In the genomic region with DNA sequence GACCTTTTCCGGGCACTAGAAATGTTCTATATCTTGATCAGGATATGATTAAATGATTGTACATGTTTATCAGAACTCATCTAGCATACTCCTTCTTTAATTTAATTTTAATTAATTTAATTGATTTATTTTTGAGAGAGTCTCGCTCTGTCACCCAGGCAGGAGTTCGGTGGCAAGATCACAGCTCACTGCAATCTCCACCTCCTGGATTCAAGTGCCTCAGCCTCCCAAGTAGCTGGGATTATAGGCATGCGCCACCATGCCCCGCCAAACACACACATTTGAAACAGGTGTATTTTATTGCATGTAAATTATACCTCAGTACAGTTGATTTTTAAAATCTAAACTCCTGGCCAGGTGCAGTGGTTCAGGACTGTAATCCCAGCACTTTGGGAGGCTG, we compare ENCODE assay signal across 32 cellular contexts. TPM values are rescaled to one million over a fixed set of nuclear protein-coding genes. Genes with fewer than 3 reads are reported as not detected.
"Had no signal": no experiment of that assay in that cellular context is flagged by ENCODE, and none has a peak within 500 bp of the region (broad histone marks: within the 10 kb centered on the region; RNA-seq: fewer than 3 reads in every experiment).

No MANE protein-coding gene starts in this region.

- H3K27ac ChIP-seq: hepatocyte, left lung, ovary, right atrium auricular region, right lobe of liver, stomach, testis, thyroid gland, upper lobe of right lung had no signal

- H3K9me3 ChIP-seq: left lung, ovary, right atrium auricular region, right lobe of liver, stomach, testis, thyroid gland, upper lobe of right lung had no signal

- H3K4me3 Mint-ChIP-seq: mesothelial cell of epicardium; naive thymus-derived CD4-positive, alpha-beta T cell; natural killer cell treated with Interleukin-12 subunit alpha and Interleukin-12 subunit beta and Interleukin-15 and Interleukin-18, amount 100 ng/mL, for 72 hours; stimulated activated naive B cell treated with anti-CD40 and anti-IgM and Interleukin-4, amounts not matched to agents 10 μg/mL and 1 μg/mL and 100 μg/mL, for 72 hours had no signal

- ATAC-seq: left lung; naive thymus-derived CD4-positive, alpha-beta T cell; natural killer cell treated with Interleukin-12 subunit alpha and Interleukin-12 subunit beta and Interleukin-15 and Interleukin-18, amount 100 ng/mL, for 72 hours; right lobe of liver; stimulated activated naive B cell treated with anti-CD40 and anti-IgM and Interleukin-4, amounts not matched to agents 10 μg/mL and 1 μg/mL and 100 μg/mL, for 72 hours; stimulated activated naive CD8-positive, alpha-beta T cell treated with anti-CD3 and anti-CD28 coated beads, Interleukin-15, Interleukin-2, amounts not matched to agents 100 U/mL and 50 U/mL, for 24 hours; upper lobe of right lung had no signal

- DNase-seq: islet precursor cell; left lung; mesendoderm; naive thymus-derived CD4-positive, alpha-beta T cell; ovary; right lobe of liver; stimulated activated CD4-positive, alpha-beta T cell treated with anti-CD3 and anti-CD28 coated beads, Interleukin-12 subunit alpha, Interleukin-12 subunit beta, amount 100 ng/mL, for 4 hours; stimulated activated CD4-positive, alpha-beta T cell treated with anti-CD3 and anti-CD28 coated beads, Interleukin-15, amount 100 ng/mL, for 24 hours; stimulated activated CD4-positive, alpha-beta T cell treated with anti-CD3 and anti-CD28 coated beads, Interleukin-2, amount 100 ng/mL, for 24 hours; stimulated activated CD4-positive, alpha-beta T cell treated with anti-CD3 and anti-CD28 coated beads, Interleukin-4, amount 100 ng/mL, for 1 hour; stimulated activated naive B cell treated with anti-CD40 and anti-IgM and Interleukin-4, amounts not matched to agents 10 μg/mL and 1 μg/mL and 100 μg/mL, for 72 hours; stimulated activated naive CD8-positive, alpha-beta T cell treated with anti-CD3 and anti-CD28 coated beads, Interleukin-15, Interleukin-2, amounts not matched to agents 100 U/mL and 50 U/mL, for 24 hours; stomach; testis; thyroid gland; trophoblast cell; upper lobe of right lung had no signal

- H3K4me1 ChIP-seq: right atrium auricular region, testis, upper lobe of right lung had no signal

- H3K4me3 ChIP-seq: hepatocyte, left lung, lung, ovary, right atrium auricular region, right lobe of liver, stomach, testis, thyroid gland, upper lobe of right lung had no signal

- H3K36me3 Mint-ChIP-seq: mesothelial cell of epicardium; naive thymus-derived CD4-positive, alpha-beta T cell; natural killer cell treated with Interleukin-12 subunit alpha and Interleukin-12 subunit beta and Interleukin-15 and Interleukin-18, amount 100 ng/mL, for 72 hours; stimulated activated naive B cell treated with anti-CD40 and anti-IgM and Interleukin-4, amounts not matched to agents 10 μg/mL and 1 μg/mL and 100 μg/mL, for 72 hours had no signal

- H3K27me3 ChIP-seq: hepatocyte, left lung, ovary, right atrium auricular region, right lobe of liver, stomach, testis, thyroid gland, upper lobe of right lung had no signal

- H3K4me1 Mint-ChIP-seq: mesothelial cell of epicardium had no signal

- H3K36me3 ChIP-seq: left lung, ovary, right atrium auricular region, right lobe of liver, stomach, thyroid gland, upper lobe of right lung had no signal

- H3K27ac Mint-ChIP-seq: mesothelial cell of epicardium; progenitor cell of endocrine pancreas; stimulated activated naive B cell treated with anti-CD40 and anti-IgM and Interleukin-4, amounts not matched to agents 10 μg/mL and 1 μg/mL and 100 μg/mL, for 72 hours had no signal

- H3K9me3 Mint-ChIP-seq: mesothelial cell of epicardium; naive thymus-derived CD4-positive, alpha-beta T cell; natural killer cell treated with Interleukin-12 subunit alpha and Interleukin-12 subunit beta and Interleukin-15 and Interleukin-18, amount 100 ng/mL, for 72 hours; stimulated activated naive B cell treated with anti-CD40 and anti-IgM and Interleukin-4, amounts not matched to agents 10 μg/mL and 1 μg/mL and 100 μg/mL, for 72 hours had no signal

RNA-seq across cellular contexts. Expression of gene CEACAM16, which starts 32.1 kb away (rescaled TPM):
- total RNA-seq: kidney epithelial cell; lower leg skin; mesothelial cell of epicardium; mononuclear cell; naive thymus-derived CD4-positive, alpha-beta T cell; natural killer cell treated with Interleukin-12 subunit alpha and Interleukin-12 subunit beta and Interleukin-15 and Interleukin-18, amount 100 ng/mL, for 72 hours; omental fat pad; ovary; progenitor cell of endocrine pancreas; pulmonary artery endothelial cell; renal cortical epithelial cell; right atrium auricular region; right lobe of liver; stomach; upper lobe of right lung had no signal
- polyA plus RNA-seq: hepatocyte; lung; naive thymus-derived CD4-positive, alpha-beta T cell; neural cell; ovary; stomach had no signal

RNA-seq across cellular contexts. Expression of gene CBLC, which starts 46.6 kb away (rescaled TPM):
- total RNA-seq: mononuclear cell; myocyte; naive thymus-derived CD4-positive, alpha-beta T cell; natural killer cell treated with Interleukin-12 subunit alpha and Interleukin-12 subunit beta and Interleukin-15 and Interleukin-18, amount 100 ng/mL, for 72 hours; right atrium auricular region; skeletal muscle tissue had no signal
- polyA plus RNA-seq: naive thymus-derived CD4-positive, alpha-beta T cell; neural cell had no signal

RNA-seq across cellular contexts. Expression of gene CEACAM19, which starts 59.8 kb away (rescaled TPM):
- polyA plus RNA-seq: naive thymus-derived CD4-positive, alpha-beta T cell had no signal
